21 cellular contexts compared by ENCODE assay signal in genomic region chr21:37509802-37510393, GRCh38.
A peak's percentile ranks its signal among the peaks of the same experiment; 100 is the strongest.
DNase-seq lines count a peak whose midpoint lies in the region; ATAC-seq, FAIRE-seq and TF ChIP-seq lines count a peak whose summit lies in the region.
"Had no signal": no experiment of that assay in that cellular context is flagged by ENCODE, and none has a peak within 500 bp of the region (broad histone marks: within the 10 kb centered on the region; RNA-seq: fewer than 3 reads in every experiment).

No MANE protein-coding gene starts in this region.

- peak; percentile 30; the same call in 1 of the 2 replicates for TF ChIP-seq EP300 in K562 (IDR thresholded peaks at IDR 0.05; ENCODE audit: low read length)

- no TSS peak for BruUV-seq in K562 (replicated peaks; lab: Mats Ljungman, UMichigan)
- no TSS peak for BruUV-seq in PC-9 (replicated peaks; lab: Mats Ljungman, UMichigan)

- no peaks in the 10 kb centered on the region for H3K9me2 ChIP-seq in PC-9 (ENCODE audit: insufficient read depth)

- TF ChIP-seq CTCF in AG10803 (conservative IDR thresholded peaks at IDR 0.05; ENCODE audit: low read length) (no peak), HFFc6 (IDR thresholded peaks at IDR 0.05) (no peak), K562 (IDR thresholded peaks at IDR 0.05 in 2 of 3, conservative IDR thresholded peaks at IDR 0.05 in 1 of 3; ENCODE audit: insufficient read depth in 2 of 3, low read depth in 1 of 3, low read length in 3 of 3) (no peak), PC-9 (conservative IDR thresholded peaks at IDR 0.05) (no peak), GM13977 (IDR thresholded peaks at IDR 0.05; ENCODE audit: extremely low read depth, insufficient read depth, missing control alignments) (no peak)

- H4K20me1 ChIP-seq in K562 (replicated peaks; ENCODE audit: control insufficient read depth, insufficient read depth, low read length) (no peaks in the 10 kb centered on the region; the same call in 1 of the 2 replicates), PC-9 (ENCODE audit: insufficient read depth) (no peaks in the 10 kb centered on the region)

- intact Hi-C loops in K562 (cut with micrococcal nuclease), result loop anchor here (5.0 kb wide), 1 partner anchor 72 kb away; no protein-coding TSS in a partner anchor
- intact Hi-C loops in PC-9 (cut with micrococcal nuclease; ENCODE audit: unreplicated experiment), result no loop called here

- no peak for FAIRE-seq in K562 (lab: Jason Lieb, UNC)
- FAIRE-seq: endometrium had no signal

- no peaks in the 10 kb centered on the region for H3K9me1 ChIP-seq in K562 (ENCODE audit: control insufficient read depth, insufficient read depth, low read length)

- H3F3A ChIP-seq in PC-9 (ENCODE audit: insufficient read depth, low read depth), result no peaks in the 10 kb centered on the region

- peaks cover 97% of the 10 kb centered on the region for H3K36me3 ChIP-seq in K562 (ENCODE audit: control insufficient read depth, insufficient read depth, low read length)
- H3K36me3 ChIP-seq in PC-9 (ENCODE audit: low read depth), result peaks cover 7% of the 10 kb centered on the region; the same call in 1 of the 2 replicates

- H3K27me3 ChIP-seq in K562 (ENCODE audit: control insufficient read depth in 2 of 2, insufficient read depth in 2 of 2, low read length in 2 of 2) (no peaks in the 10 kb centered on the region), PC-9 (ENCODE audit: insufficient read depth, low read depth) (no peaks in the 10 kb centered on the region)
- H3K27me3 ChIP-seq: testis had no signal

- peaks cover 11% of the 10 kb centered on the region for H3K4me1 Mint-ChIP-seq in HFFc6 (ENCODE audit: low read depth)

- no peak overlapping the region for H3K4me3 Mint-ChIP-seq in HFFc6
- H3K4me3 Mint-ChIP-seq: activated CD4-positive, alpha-beta T cell treated with anti-CD3 and anti-CD28 coated beads, Interleukin-2, amount 10 ng/mL, durations not matched to agents 24 days and 14 days; B cell had no signal

- no peak overlapping the region for H3K4me3 ChIP-seq in AG10803 (ENCODE audit: low read length)
- H3K4me3 ChIP-seq in K562, result no peak overlapping the region
- no peak overlapping the region for H3K4me3 ChIP-seq in PC-9
- H3K4me3 ChIP-seq: HAP-1, prostate gland, testis had no signal

- 14% methylated on average over 5 of the region's 5 CpGs for WGBS in K562 (ENCODE audit: insufficient coverage, low coverage, missing lambda C conversion rate)

- no peak for TF ChIP-seq RAD21 in K562 (CRISPR knock-in tag; conservative IDR thresholded peaks at IDR 0.05 in 1 of 2, IDR thresholded peaks at IDR 0.05 in 1 of 2)

- H3K9me3 Mint-ChIP-seq in HFFc6, result no peaks in the 10 kb centered on the region
- H3K9me3 Mint-ChIP-seq: activated CD4-positive, alpha-beta T cell treated with anti-CD3 and anti-CD28 coated beads, Interleukin-2, amount 10 ng/mL, durations not matched to agents 24 days and 14 days; activated T-helper 2 cell treated with anti-CD3 and anti-CD28 coated beads, Interferon-gamma antibody, Interleukin-2, Interleukin-4, amounts not matched to agents 10 μg/mL and 5 μg/mL and 100 μg/mL, durations not matched to agents 14 hours and 24 hours and 36 hours had no signal

- peak overlapping the region; percentile 51; the same call in 2 of the 3 replicates for H3K27ac ChIP-seq in K562 (ENCODE audit: extremely low read depth, low read depth, low read length)
- H3K27ac ChIP-seq in PC-9, result no peak overlapping the region
- H3K27ac ChIP-seq: prostate gland, testis had no signal

- ATAC-seq in K562, result peak; percentile 68

- CTCF ChIA-PET in K562 (lab: Yijun Ruan, JAX; ENCODE audit: low intra/inter-chr PET ratio), result no interaction called here
- CTCF ChIA-PET in PC-9 (lab: Charles Lee), result no interaction called here
- CTCF ChIA-PET in HEK293T (lab: Yijun Ruan, JAX), result no interaction called here

- no peaks in the 10 kb centered on the region for H3K27me3 Mint-ChIP-seq in HFFc6 (ENCODE audit: insufficient read depth)
- H3K27me3 Mint-ChIP-seq: activated CD4-positive, alpha-beta T cell treated with anti-CD3 and anti-CD28 coated beads, Interleukin-2, amount 10 ng/mL, durations not matched to agents 24 days and 14 days; B cell had no signal

- H3K9me3 ChIP-seq in K562 (replicated peaks; ENCODE audit: control insufficient read depth, insufficient read depth, low read depth, low read length) (no peaks in the 10 kb centered on the region), PC-9 (ENCODE audit: insufficient read depth, low read depth) (no peaks in the 10 kb centered on the region)
- H3K9me3 ChIP-seq: HAP-1, prostate gland, testis had no signal

- no peak overlapping the region for H2AFZ ChIP-seq in K562 (ENCODE audit: low read depth, low read length)
- H2AFZ ChIP-seq in PC-9, result no peak overlapping the region

- H3K4me2 ChIP-seq in K562 (ENCODE audit: insufficient read depth, low read length) (no peak overlapping the region), PC-9 (no peak overlapping the region)

- DNase-seq in AG10803 (ENCODE audit: low read depth) (peak; percentile 13), HFFc6 (peak; percentile 25), K562 (ENCODE audit: extremely low read depth in 1 of 4, low spot score in 3 of 4) (peak in 2 of 4 experiments; percentile 35 to 63), iris pigment epithelial cell (ENCODE audit: low read depth) (peak; percentile 81), PC-9 (no peak), GM13977 (ENCODE audit: low spot score) (no peak), NCI-H2227 (lab: John Stamatoyannopoulos, UW; ENCODE audit: unreplicated experiment) (no peak), HEK293T (ENCODE audit: extremely low spot score) (no peak)
- DNase-seq: activated CD4-positive, alpha-beta T cell treated with anti-CD3 and anti-CD28 coated beads, Interleukin-2, amount 10 ng/mL, durations not matched to agents 24 days and 14 days; DMS 273 treated with DMSO at 0.1 percent for 48 hours; Karpas-422; left cardiac atrium; NCI-H187; NCI-H69; RPMI8226; testis had no signal

- H3K79me2 ChIP-seq in K562 (ENCODE audit: control insufficient read depth, insufficient read depth, low read length) (peaks cover 20% of the 10 kb centered on the region; the same call in 2 of the 3 replicates), PC-9 (ENCODE audit: low read depth) (no peaks in the 10 kb centered on the region)

- in situ Hi-C loops in K562 (cut with MboI) (no loop called here), GM13977 (cut with MboI; ENCODE audit: low pct_unique_long_range_greater_than_20kb, low sequenced_read_pairs, unreplicated experiment) (no loop called here)

- H3K4me1 ChIP-seq in K562 (replicated peaks in 1 of 2; ENCODE audit: control insufficient read depth in 2 of 2, insufficient read depth in 2 of 2, low read length in 2 of 2) (peaks cover 4 to 17% of the 10 kb centered on the region in 2 experiments; a peak in 3 of 5 replicates), PC-9 (replicated peaks; ENCODE audit: insufficient read depth) (no peaks in the 10 kb centered on the region)
- H3K4me1 ChIP-seq: prostate gland, testis had no signal

- TF ChIP-seq POLR2A in K562 (conservative IDR thresholded peaks at IDR 0.05), result no peak

- POLR2A ChIA-PET in K562 (lab: Yijun Ruan, JAX) (no interaction called here), PC-9 (lab: Charles Lee; ENCODE audit: unreplicated experiment) (interaction anchor here (0.5 kb wide), 1 partner anchor 46 kb away, joined by 6 read pairs; no protein-coding TSS in a partner anchor), HEK293T (lab: Yijun Ruan, JAX) (no interaction called here)

- peak overlapping the region; percentile 18; the same call in 1 of the 2 replicates for H3K27ac Mint-ChIP-seq in HFFc6
- H3K27ac Mint-ChIP-seq: activated T-helper 2 cell treated with anti-CD3 and anti-CD28 coated beads, Interferon-gamma antibody, Interleukin-2, Interleukin-4, amounts not matched to agents 10 μg/mL and 5 μg/mL and 100 μg/mL, durations not matched to agents 14 hours and 24 hours and 36 hours; B cell had no signal

- H3K9ac ChIP-seq in K562 (ENCODE audit: insufficient read depth in 1 of 2, low read depth in 2 of 2, low read length in 2 of 2), result no peak overlapping the region

- peaks cover 56% of the 10 kb centered on the region for H3K36me3 Mint-ChIP-seq in HFFc6 (ENCODE audit: low read depth)

TF ChIP-seq in K562, 482 proteins besides CTCF, POLR2A, EP300 and RAD21 (continues in another document):
- TF ChIP-seq ZNF668 (CRISPR knock-in tag; IDR thresholded peaks at IDR 0.05) (no peak), SPI1 (IDR thresholded peaks at IDR 0.05; ENCODE audit: borderline replicate concordance, low read depth, low read length) (no peak), KDM1A (IDR thresholded peaks at IDR 0.05) (peak; percentile 31 to 70; a peak in 3 of 4 replicates), ZNF644 (tag; IDR thresholded peaks at IDR 0.05; ENCODE audit: low read depth) (no peak), ZNF165 (CRISPR knock-in tag; IDR thresholded peaks at IDR 0.05; ENCODE audit: borderline replicate concordance) (no peak), MCM2 (IDR thresholded peaks at IDR 0.05; ENCODE audit: low read depth) (no peak), HNRNPLL (IDR thresholded peaks at IDR 0.05; ENCODE audit: low read depth, low read length, poor library complexity, severe bottlenecking) (no peak), TEAD4 (IDR thresholded peaks at IDR 0.05; ENCODE audit: low read length) (peak; percentile 30; the same call in 1 of the 2 replicates), TEAD4 (CRISPR knock-in tag; IDR thresholded peaks at IDR 0.05; ENCODE audit: borderline replicate concordance) (no peak), PHF21A (IDR thresholded peaks at IDR 0.05; ENCODE audit: borderline replicate concordance, low read depth) (0 out of 2 replicates have a peak, but pooled peaks have one; percentile 13), MTA1 (IDR thresholded peaks at IDR 0.05; ENCODE audit: borderline replicate concordance) (peak; percentile 47; the same call in 1 of the 2 replicates)

TF ChIP-seq in HEK293T, 16 proteins besides CTCF, POLR2A, EP300 and RAD21:
- no peak for TF ChIP-seq ARNT (IDR thresholded peaks at IDR 0.05)
- no peak for TF ChIP-seq SP1 (IDR thresholded peaks at IDR 0.05)

Comparison
In these comparisons a context has a peak if more than half of its experiments do, and no peak if none do; other contexts are left out.
1. DNase-seq: peak in AG10803 (single experiment), HFFc6 (single experiment) and iris pigment epithelial cell (single experiment); none in PC-9 (0 of 2), GM13977 (single experiment), NCI-H2227 (single experiment) and HEK293T (single experiment).